ENCODE assay signal across 8 cellular contexts in the genomic region with DNA sequence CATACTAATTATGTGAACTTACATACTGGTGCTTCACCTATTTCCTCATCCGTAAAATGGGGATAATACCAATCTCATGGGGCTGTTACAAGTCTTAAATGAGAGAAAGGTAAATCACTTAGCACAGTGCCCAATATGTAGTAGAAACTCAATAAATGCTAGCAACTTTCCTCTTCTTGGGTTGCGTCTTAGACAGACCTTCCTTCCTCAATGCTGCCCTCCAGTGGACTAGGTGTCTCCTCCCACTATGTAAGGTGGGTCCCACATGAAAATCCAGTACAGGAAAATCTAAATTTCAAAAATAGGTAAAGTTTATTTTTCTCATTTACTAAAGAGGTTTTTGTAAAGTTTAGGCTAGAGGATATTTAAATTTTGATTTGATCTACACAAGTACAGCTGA. TPM values are rescaled to one million over a fixed set of nuclear protein-coding genes. Genes with fewer than 3 reads are reported as not detected.
DNase-seq lines count a peak whose midpoint lies in the region; ATAC-seq and TF ChIP-seq lines count a peak whose summit lies in the region.

No MANE protein-coding gene starts in this region.

- intact Hi-C loops in natural killer cell (cut with micrococcal nuclease) = loop anchor here (1.0 to 2.0 kb wide), 5 partner anchors 66 to 216 kb away; no protein-coding TSS in a partner anchor
- intact Hi-C loops in posterior vena cava (cut with DNase I) = loop anchor here (10.0 kb wide), 2 partner anchors 58 to 218 kb away; no protein-coding TSS in a partner anchor

- peaks cover 10% of the 10 kb centered on the region for H3K4me1 Mint-ChIP-seq in chondrocyte (ENCODE audit: low read depth)
- H3K4me1 Mint-ChIP-seq in natural killer cell = no peaks in the 10 kb centered on the region

- no peak overlapping the region for H3K27ac Mint-ChIP-seq in chondrocyte (ENCODE audit: unreplicated experiment)
- no peak overlapping the region for H3K27ac Mint-ChIP-seq in natural killer cell

- TF ChIP-seq RAD21 in Ishikawa (IDR thresholded peaks at IDR 0.05; ENCODE audit: low read depth) = peak; percentile 54

- TF ChIP-seq EP300 in Ishikawa (IDR thresholded peaks at IDR 0.05; ENCODE audit: borderline replicate concordance) = no peak

- H3K36me3 Mint-ChIP-seq in chondrocyte (ENCODE audit: low read depth) (peaks cover 5% of the 10 kb centered on the region), natural killer cell (no peaks in the 10 kb centered on the region)

- H3K4me3 Mint-ChIP-seq in chondrocyte (ENCODE audit: unreplicated experiment) = no peak overlapping the region
- no peak overlapping the region for H3K4me3 Mint-ChIP-seq in natural killer cell

- ATAC-seq in natural killer cell = peak; percentile 77 to 89 (median 85)

- peaks cover under 1% of the 10 kb centered on the region for H3K9me3 Mint-ChIP-seq in chondrocyte (ENCODE audit: low read depth)
- no peaks in the 10 kb centered on the region for H3K9me3 Mint-ChIP-seq in natural killer cell

- H3K27me3 Mint-ChIP-seq in chondrocyte (ENCODE audit: low read depth) (no peaks in the 10 kb centered on the region), natural killer cell (ENCODE audit: low read depth in 2 of 2) (no peaks in the 10 kb centered on the region)

- DNase-seq in ACHN (peak; percentile 34), GM12864 (ENCODE audit: low read depth) (no peak), T-helper 22 cell (ENCODE audit: low read depth) (peak; percentile 9), chondrocyte (ENCODE audit: low spot score) (no peak), natural killer cell (peak; percentile 16), posterior vena cava (ENCODE audit: low spot score) (no peak), GM19238 (ENCODE audit: insufficient read length, low spot score) (no peak)

- TF ChIP-seq CTCF in GM12864 (IDR thresholded peaks at IDR 0.05; ENCODE audit: low read depth, low read length, missing control alignments) = peak; percentile 56
- TF ChIP-seq CTCF in chondrocyte (IDR thresholded peaks at IDR 0.05) = peak; percentile 79
- peak; percentile 68 for TF ChIP-seq CTCF in natural killer cell (IDR thresholded peaks at IDR 0.05)

- in situ Hi-C loops in ACHN (cut with HindIII; ENCODE audit: low pct_ligation_motif_present, low pct_unique_long_range_greater_than_20kb, low sequenced_read_pairs) = no loop called here

- H3K4me3 ChIP-seq in GM12864 (ENCODE audit: low read depth, low read length) = no peak overlapping the region

TF ChIP-seq in Ishikawa, 13 proteins besides CTCF, POLR2A, EP300 and RAD21:
- TF ChIP-seq TEAD4 (IDR thresholded peaks at IDR 0.05) = no peak
- no peak for TF ChIP-seq FOXM1 (IDR thresholded peaks at IDR 0.05; ENCODE audit: borderline replicate concordance, low read depth)
- no peak for TF ChIP-seq ZBTB7A (IDR thresholded peaks at IDR 0.05; ENCODE audit: low read depth)
- TF ChIP-seq USF1 (IDR thresholded peaks at IDR 0.05) = no peak
- TF ChIP-seq EGR1 (IDR thresholded peaks at IDR 0.05) = no peak
- TF ChIP-seq, protein P1, sequence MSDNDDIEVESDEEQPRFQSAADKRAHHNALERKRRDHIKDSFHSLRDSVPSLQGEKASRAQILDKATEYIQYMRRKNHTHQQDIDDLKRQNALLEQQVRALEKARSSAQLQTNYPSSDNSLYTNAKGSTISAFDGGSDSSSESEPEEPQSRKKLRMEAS (IDR thresholded peaks at IDR 0.05) = no peak
- TF ChIP-seq CEBPB (IDR thresholded peaks at IDR 0.05) = no peak
- no peak for TF ChIP-seq NFIC (IDR thresholded peaks at IDR 0.05)
- TF ChIP-seq TCF12 (IDR thresholded peaks at IDR 0.05; ENCODE audit: low read depth) = no peak
- no peak for TF ChIP-seq TAF1 (IDR thresholded peaks at IDR 0.05; ENCODE audit: low read depth)
- TF ChIP-seq, protein P2, sequence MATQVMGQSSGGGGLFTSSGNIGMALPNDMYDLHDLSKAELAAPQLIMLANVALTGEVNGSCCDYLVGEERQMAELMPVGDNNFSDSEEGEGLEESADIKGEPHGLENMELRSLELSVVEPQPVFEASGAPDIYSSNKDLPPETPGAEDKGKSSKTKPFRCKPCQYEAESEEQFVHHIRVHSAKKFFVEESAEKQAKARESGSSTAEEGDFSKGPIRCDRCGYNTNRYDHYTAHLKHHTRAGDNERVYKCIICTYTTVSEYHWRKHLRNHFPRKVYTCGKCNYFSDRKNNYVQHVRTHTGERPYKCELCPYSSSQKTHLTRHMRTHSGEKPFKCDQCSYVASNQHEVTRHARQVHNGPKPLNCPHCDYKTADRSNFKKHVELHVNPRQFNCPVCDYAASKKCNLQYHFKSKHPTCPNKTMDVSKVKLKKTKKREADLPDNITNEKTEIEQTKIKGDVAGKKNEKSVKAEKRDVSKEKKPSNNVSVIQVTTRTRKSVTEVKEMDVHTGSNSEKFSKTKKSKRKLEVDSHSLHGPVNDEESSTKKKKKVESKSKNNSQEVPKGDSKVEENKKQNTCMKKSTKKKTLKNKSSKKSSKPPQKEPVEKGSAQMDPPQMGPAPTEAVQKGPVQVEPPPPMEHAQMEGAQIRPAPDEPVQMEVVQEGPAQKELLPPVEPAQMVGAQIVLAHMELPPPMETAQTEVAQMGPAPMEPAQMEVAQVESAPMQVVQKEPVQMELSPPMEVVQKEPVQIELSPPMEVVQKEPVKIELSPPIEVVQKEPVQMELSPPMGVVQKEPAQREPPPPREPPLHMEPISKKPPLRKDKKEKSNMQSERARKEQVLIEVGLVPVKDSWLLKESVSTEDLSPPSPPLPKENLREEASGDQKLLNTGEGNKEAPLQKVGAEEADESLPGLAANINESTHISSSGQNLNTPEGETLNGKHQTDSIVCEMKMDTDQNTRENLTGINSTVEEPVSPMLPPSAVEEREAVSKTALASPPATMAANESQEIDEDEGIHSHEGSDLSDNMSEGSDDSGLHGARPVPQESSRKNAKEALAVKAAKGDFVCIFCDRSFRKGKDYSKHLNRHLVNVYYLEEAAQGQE (IDR thresholded peaks at IDR 0.05; ENCODE audit: low read depth) = no peak

RNA-seq across cellular contexts. Expression of gene ZDHHC9, which starts 20.6 kb away (rescaled TPM):
- 41.4 to 46.0 TPM (median 45.4 TPM) in 3 replicates for total RNA-seq in chondrocyte
- 1 to 10 TPM; 1.0 to 3.0 (median 2.1) TPM for total RNA-seq in natural killer cell
- total RNA-seq in posterior vena cava = 10 to 100 TPM; 23.0 to 23.7 TPM

RNA-seq across cellular contexts. Expression of gene SASH3, which starts 43.4 kb away (rescaled TPM):
- total RNA-seq in chondrocyte (not detected in 3 replicates), natural killer cell (100 to 1,000 TPM; 356 to 403 (median 392) TPM), posterior vena cava (10 to 100 TPM; 11.6 to 18.5 TPM)

Comparison
In these comparisons a context has a peak if more than half of its experiments do, and no peak if none do; other contexts are left out.
1. DNase-seq: peak in ACHN (single experiment), T-helper 22 cell (single experiment) and natural killer cell (single experiment); none in GM12864 (single experiment), chondrocyte (single experiment), posterior vena cava (single experiment) and GM19238 (single experiment).
2. RNA of gene ZDHHC9, which starts 20.6 kb away (total RNA-seq): 41.4 to 46.0 TPM in chondrocyte and 23.0 to 23.7 TPM in posterior vena cava; 1.0 to 3.0 TPM in natural killer cell; every median in the first group is over 4 times any median in the second.
3. RNA of gene SASH3, which starts 43.4 kb away (total RNA-seq): 356 to 403 TPM in natural killer cell; 11.6 to 18.5 TPM in posterior vena cava and not detected in chondrocyte; every median in the first group is over 10 times any median in the second.
4. Peak in every context shown above with its lines, with median percentiles within 50 percentile points of each other: CTCF ChIP-seq.